8 cellular contexts compared by ENCODE assay signal in the genomic region with DNA sequence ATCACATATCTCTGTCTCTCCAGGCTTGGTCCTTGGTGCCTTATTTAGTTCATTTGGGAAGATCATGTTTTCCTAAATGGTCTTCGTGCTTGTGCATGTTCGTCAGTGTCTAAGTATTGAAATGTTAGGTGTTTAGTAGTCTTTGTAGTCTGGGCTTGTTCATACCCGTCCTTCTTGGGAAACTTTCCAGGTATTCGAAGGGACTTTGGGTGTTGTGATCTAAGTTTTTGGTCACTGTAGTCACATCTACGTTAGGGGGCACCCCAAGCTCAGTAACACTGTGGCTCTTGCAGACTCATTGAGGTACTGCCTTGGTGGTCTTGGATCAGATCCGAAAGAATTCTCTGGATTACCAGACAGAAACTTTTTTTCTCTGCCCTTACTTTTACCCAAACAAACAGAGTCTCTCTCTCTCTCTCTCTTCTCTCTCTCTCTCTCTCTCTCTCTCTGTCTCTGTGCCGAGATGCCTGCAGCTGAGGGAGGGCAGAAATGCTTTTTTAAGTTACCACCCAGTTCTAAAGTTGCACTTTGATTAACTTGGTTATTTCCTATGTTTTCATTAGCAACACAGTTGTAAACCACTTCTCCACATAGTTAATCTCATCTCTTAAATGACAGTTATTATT.
A peak's percentile ranks its signal among the peaks of the same experiment; 100 is the strongest.
DNase-seq lines count a peak whose midpoint lies in the region; ATAC-seq and TF ChIP-seq lines count a peak whose summit lies in the region.

No MANE protein-coding gene starts in this region.

- H3K27ac Mint-ChIP-seq in nephron progenitor cell (no peak overlapping the region), natural killer cell (no peak overlapping the region)

- ATAC-seq in natural killer cell (no peak), GM21515 (IDR thresholded peaks at IDR 0.05; ENCODE audit: unreplicated experiment) (no peak)

- H3K9me3 ChIP-seq in transverse colon, result no peaks in the 10 kb centered on the region

- peak; percentile 57 for TF ChIP-seq CTCF in choroid plexus epithelial cell (conservative IDR thresholded peaks at IDR 0.05; ENCODE audit: low read depth, low read length)
- peak; percentile 36 for TF ChIP-seq CTCF in nephron progenitor cell (IDR thresholded peaks at IDR 0.05)
- no peak for TF ChIP-seq CTCF in natural killer cell (IDR thresholded peaks at IDR 0.05)
- no peak for TF ChIP-seq CTCF in transverse colon (IDR thresholded peaks at IDR 0.05)

- TF ChIP-seq POLR2A in transverse colon (IDR thresholded peaks at IDR 0.05), result no peak

- H3K4me1 Mint-ChIP-seq in nephron progenitor cell (peaks cover 7% of the 10 kb centered on the region), natural killer cell (no peaks in the 10 kb centered on the region)

- WGBS in transverse colon (ENCODE audit: low coverage in 1 of 2), 2 donors, result 30 to 39% methylated on average over 2 to 7 of the region's 7 CpGs

- H3K4me3 Mint-ChIP-seq in nephron progenitor cell (no peak overlapping the region), natural killer cell (no peak overlapping the region)

- H3K27me3 Mint-ChIP-seq in nephron progenitor cell (ENCODE audit: low read depth, poor library complexity) (no peaks in the 10 kb centered on the region), natural killer cell (ENCODE audit: low read depth in 2 of 2) (peaks cover 5 to 18% of the 10 kb centered on the region in 2 donors)

- no peaks in the 10 kb centered on the region for H3K36me3 ChIP-seq in transverse colon

- TF ChIP-seq EP300 in transverse colon (IDR thresholded peaks at IDR 0.05; ENCODE audit: low read depth), result no peak

- in situ Hi-C loops in transverse colon (cut with MboI; ENCODE audit: low pct_ligation_motif_present in 1 of 4, low pct_unique_long_range_greater_than_20kb in 1 of 4, low sequenced_read_pairs in 3 of 4), result loop anchor here in 3 of 4 donors (10.0 to 25.0 kb wide), 2 partner anchors 164 to 176 kb away; no protein-coding TSS in a partner anchor

- H3K4me3 ChIP-seq in choroid plexus epithelial cell (ENCODE audit: low read depth, low read length), result no peak overlapping the region
- no peak overlapping the region for H3K4me3 ChIP-seq in transverse colon

- intact Hi-C loops in natural killer cell (cut with micrococcal nuclease), result no loop called here
- intact Hi-C loops in transverse colon (cut with DNase I; ENCODE audit: low total_unique reads), result no loop called here

- peaks cover 4% of the 10 kb centered on the region for H3K36me3 Mint-ChIP-seq in nephron progenitor cell (ENCODE audit: low read depth)
- H3K36me3 Mint-ChIP-seq in natural killer cell, result no peaks in the 10 kb centered on the region

- no peak overlapping the region for H3K27ac ChIP-seq in transverse colon

- no peaks in the 10 kb centered on the region for H3K4me1 ChIP-seq in transverse colon

- H3K9me3 Mint-ChIP-seq in nephron progenitor cell (peaks cover 38% of the 10 kb centered on the region), natural killer cell (no peaks in the 10 kb centered on the region)

- no peaks in the 10 kb centered on the region for H3K27me3 ChIP-seq in transverse colon

- peak; percentile 1 for DNase-seq in NOMO-1 treated with DMSO at 0.1 percent for 48 hours (lab: John Stamatoyannopoulos, UW; ENCODE audit: unreplicated experiment)
- DNase-seq in NOMO-1 treated with dmso at 0.1 percent for 144 hours (lab: John Stamatoyannopoulos, UW; ENCODE audit: unreplicated experiment), result no peak
- peak; percentile 38 for DNase-seq in NAMALWA (ENCODE audit: low spot score)
- peak; percentile 66 for DNase-seq in choroid plexus epithelial cell (ENCODE audit: low read depth)
- peak; percentile 27 for DNase-seq in nephron progenitor cell
- DNase-seq in natural killer cell, result no peak
- DNase-seq in transverse colon, result no peak

Comparison
In these comparisons a context has a peak if more than half of its experiments do, and no peak if none do; other contexts are left out.
1. DNase-seq: peak in NOMO-1 treated with DMSO at 0.1 percent for 48 hours (single experiment), NAMALWA (single experiment), choroid plexus epithelial cell (single experiment) and nephron progenitor cell (single experiment); none in NOMO-1 treated with dmso at 0.1 percent for 144 hours (single experiment), natural killer cell (single experiment) and transverse colon (single experiment).
2. CTCF ChIP-seq: peak in choroid plexus epithelial cell (single experiment) and nephron progenitor cell (single experiment); none in natural killer cell (single experiment) and transverse colon (0 of 5).